ENCODE assay signal across 15 cellular contexts in the genomic region with DNA sequence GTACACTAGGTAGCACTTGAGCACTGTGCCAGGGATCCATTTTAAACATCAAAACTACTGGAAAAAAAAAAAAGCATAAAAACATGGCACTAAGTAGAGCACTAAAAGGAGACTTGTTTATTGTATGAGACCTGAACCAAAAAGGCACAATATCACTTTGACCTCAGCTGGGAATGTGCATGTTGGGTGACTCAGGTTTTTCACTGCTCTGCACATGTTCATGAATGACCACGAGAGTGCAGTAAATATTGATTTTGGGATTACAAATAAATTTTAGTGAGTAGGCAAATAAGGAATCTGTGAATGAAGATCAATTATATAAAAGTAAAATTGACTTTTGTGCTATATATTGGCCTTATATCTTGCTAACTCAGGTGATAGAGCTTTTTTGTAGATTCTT. TPM values are rescaled to one million over a fixed set of nuclear protein-coding genes. Genes with fewer than 3 reads are reported as not detected.
DNase-seq lines count a peak whose midpoint lies in the region; ATAC-seq and TF ChIP-seq lines count a peak whose summit lies in the region.
"Had no signal": no experiment of that assay in that cellular context is flagged by ENCODE, and none has a peak within 500 bp of the region (broad histone marks: within the 10 kb centered on the region; RNA-seq: fewer than 3 reads in every experiment).

No MANE protein-coding gene starts in this region.

- H3K9me2 ChIP-seq in hepatocyte (replicated peaks; ENCODE audit: insufficient read depth), result no peaks in the 10 kb centered on the region

- H3K4me2 ChIP-seq in hepatocyte, result no peak overlapping the region

- no peaks in the 10 kb centered on the region for H3K27me3 ChIP-seq in hepatocyte

- peaks cover 40% of the 10 kb centered on the region for H3K79me2 ChIP-seq in hepatocyte

- no peak for ATAC-seq in GM18909 (IDR thresholded peaks at IDR 0.05; ENCODE audit: poor library complexity, unreplicated experiment)
- ATAC-seq: Right ventricle myocardium inferior had no signal

- peak; percentile 16 for DNase-seq in ACHN
- DNase-seq in HCEC 1CT, result peak; percentile 56
- peak; percentile 5 for DNase-seq in RPMI7951 (ENCODE audit: low read depth)
- DNase-seq in hepatocyte (ENCODE audit: low spot score), result peak; percentile 36
- DNase-seq in KG1 (lab: John Stamatoyannopoulos, UW), result no peak
- no peak for DNase-seq in occipital lobe (lab: John Stamatoyannopoulos, UW)
- no peak for DNase-seq in activated CD4-positive, CD25-positive, alpha-beta regulatory T cell treated with anti-CD3 and anti-CD28 coated beads, Interleukin-2, amount 50 U/mL, for 72 hours
- DNase-seq: effector CD8-positive, alpha-beta T cell; NCI-H82; stimulated activated CD4-positive, alpha-beta T cell treated with anti-CD3 and anti-CD28 coated beads, Interleukin-2, amount 100 ng/mL, for 24 hours; T-helper 9 cell; trophoblast cell had no signal

- H3K4me3 ChIP-seq in hepatocyte, result no peak overlapping the region
- H3K4me3 ChIP-seq: HAP-1 had no signal

- no peaks in the 10 kb centered on the region for H3K4me1 ChIP-seq in hepatocyte (ENCODE audit: insufficient read depth)

- H3K9me3 ChIP-seq in hepatocyte (ENCODE audit: low read depth), result no peaks in the 10 kb centered on the region
- H3K9me3 ChIP-seq: HAP-1 had no signal

- no peaks in the 10 kb centered on the region for H3K36me3 ChIP-seq in hepatocyte (replicated peaks; ENCODE audit: insufficient read depth, low read depth)

- TF ChIP-seq CTCF in hepatocyte (IDR thresholded peaks at IDR 0.05; ENCODE audit: poor library complexity), result no peak

- in situ Hi-C loops in ACHN (cut with HindIII; ENCODE audit: low pct_ligation_motif_present, low pct_unique_long_range_greater_than_20kb, low sequenced_read_pairs), result no loop called here

- 61% methylated on average over 1 of the region's 1 CpG for WGBS in hepatocyte (ENCODE audit: low lambda C conversion rate, missing lambda C conversion rate)

- no peak overlapping the region for H3K27ac ChIP-seq in hepatocyte

- H2AFZ ChIP-seq in hepatocyte, result no peak overlapping the region

- H4K20me1 ChIP-seq in hepatocyte (ENCODE audit: insufficient read depth, poor library complexity, severe bottlenecking), result no peaks in the 10 kb centered on the region

RNA-seq across cellular contexts. Expression of gene RMI1, which starts 11.8 kb away (rescaled TPM):
- 6.6 and 7.3 TPM in 2 replicates for total RNA-seq in RPMI7951 (2014; rRNA removed; shearing (Covaris generic))
- 5.4 and 5.8 TPM in 2 replicates for total RNA-seq in hepatocyte
- 3.4 and 4.2 TPM in 2 replicates for polyA plus RNA-seq in hepatocyte
- total RNA-seq in occipital lobe, result 18.6 TPM

RNA-seq across cellular contexts. Expression of gene HNRNPK, which starts 12.4 kb away (rescaled TPM):
- 629 and 646 TPM in 2 replicates for total RNA-seq in RPMI7951 (2014; rRNA removed; shearing (Covaris generic))
- 579 and 581 TPM in 2 replicates for total RNA-seq in hepatocyte
- polyA plus RNA-seq in hepatocyte, result 398 and 458 TPM in 2 replicates
- 769 TPM for total RNA-seq in occipital lobe

Comparison
In these comparisons a context has a peak if more than half of its experiments do, and no peak if none do; other contexts are left out.
1. DNase-seq: peak in ACHN (single experiment), HCEC 1CT (single experiment), RPMI7951 (single experiment) and hepatocyte (single experiment); none in KG1 (single experiment), occipital lobe (single experiment) and activated CD4-positive, CD25-positive, alpha-beta regulatory T cell treated with anti-CD3 and anti-CD28 coated beads, Interleukin-2, amount 50 U/mL, for 72 hours (single experiment).